Comparison of ENCODE assay signal across 12 cellular contexts in the genomic region with DNA sequence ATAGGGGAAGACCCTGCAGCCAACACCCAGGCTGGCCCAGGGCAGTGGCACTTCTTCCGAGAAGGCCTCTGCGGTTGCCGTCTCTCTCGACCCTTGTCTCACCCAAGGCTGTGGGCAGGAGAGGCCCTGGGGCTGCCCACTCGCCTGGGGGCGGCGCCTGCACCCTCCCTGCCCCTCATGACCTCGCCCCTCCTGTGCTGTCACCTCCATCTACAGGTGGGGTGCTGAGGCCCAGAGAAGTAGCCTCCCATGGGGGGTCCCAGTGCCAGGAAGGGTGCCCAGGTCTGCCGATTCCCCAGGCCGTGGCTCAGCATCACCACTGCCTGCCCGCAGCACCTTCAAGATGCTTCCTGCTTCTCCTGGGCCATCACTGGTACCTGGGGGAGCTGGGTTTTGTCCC. TPM values are rescaled to one million over a fixed set of nuclear protein-coding genes. Genes with fewer than 3 reads are reported as not detected.
DNase-seq lines count a peak whose midpoint lies in the region; ATAC-seq, FAIRE-seq and TF ChIP-seq lines count a peak whose summit lies in the region.
"Had no signal": no experiment of that assay in that cellular context is flagged by ENCODE, and none has a peak within 500 bp of the region (broad histone marks: within the 10 kb centered on the region; RNA-seq: fewer than 3 reads in every experiment).

No MANE protein-coding gene starts in this region.

- intact Hi-C loops in breast epithelium (cut with DNase I; ENCODE audit: low total_unique reads): no loop called here
- intact Hi-C loops in MCF 10A (cut with micrococcal nuclease): no loop called here
- intact Hi-C loops in aorta (cut with DNase I): no loop called here

- H3K9me3 Mint-ChIP-seq in MCF 10A (ENCODE audit: unreplicated experiment): no peaks in the 10 kb centered on the region
- peaks cover 2% of the 10 kb centered on the region for H3K9me3 Mint-ChIP-seq in activated CD8-positive, alpha-beta memory T cell treated with anti-CD3 and anti-CD28 coated beads, Interleukin-2, amount 10 ng/mL, durations not matched to agents 7 days and 5 days (ENCODE audit: low read depth)
- no peaks in the 10 kb centered on the region for H3K9me3 Mint-ChIP-seq in memory B cell

- H3K4me1 ChIP-seq in breast epithelium: no peaks in the 10 kb centered on the region
- H3K4me1 ChIP-seq in aorta (ENCODE audit: control insufficient read depth in 1 of 2, insufficient read depth in 2 of 2, low read length in 2 of 2): no peaks in the 10 kb centered on the region
- no peaks in the 10 kb centered on the region for H3K4me1 ChIP-seq in small intestine (ENCODE audit: control insufficient read depth in 2 of 2, insufficient read depth in 1 of 2, low read depth in 1 of 2, low read length in 1 of 2)

- no peak for TF ChIP-seq POLR2A in breast epithelium (IDR thresholded peaks at IDR 0.05)

- ATAC-seq in activated CD8-positive, alpha-beta memory T cell treated with anti-CD3 and anti-CD28 coated beads, Interleukin-2, amount 10 ng/mL, durations not matched to agents 7 days and 5 days: no peak
- ATAC-seq in memory B cell (ENCODE audit: low read depth): peak; percentile 31
- ATAC-seq in aorta (ENCODE audit: low FRiP score): peak; percentile 38
- ATAC-seq: left colon had no signal

- H3K27ac ChIP-seq in breast epithelium: no peak overlapping the region
- H3K27ac ChIP-seq in aorta (ENCODE audit: low read depth in 1 of 2, low read length in 2 of 2): no peak overlapping the region
- no peak overlapping the region for H3K27ac ChIP-seq in small intestine (ENCODE audit: low read depth in 1 of 2, low read length in 1 of 2)
- H3K27ac ChIP-seq: coronary artery had no signal

- DNase-seq in breast epithelium (ENCODE audit: low spot score in 2 of 2) (no peak), MCF 10A (ENCODE audit: unreplicated experiment) (no peak), memory B cell (ENCODE audit: low spot score in 2 of 2) (no peak), aorta (no peak), NCI-H2196 (lab: John Stamatoyannopoulos, UW; ENCODE audit: unreplicated experiment) (no peak), NCI-H2107 treated with DMSO at 0.1 percent for 48 hours (lab: John Stamatoyannopoulos, UW; ENCODE audit: unreplicated experiment) (no peak), small intestine (no peak)
- DNase-seq in activated CD8-positive, alpha-beta memory T cell treated with anti-CD3 and anti-CD28 coated beads, Interleukin-2, amount 10 ng/mL, durations not matched to agents 7 days and 5 days: peak; percentile 59
- DNase-seq: left colon, NCI-H1694 treated with DMSO at 0.1 percent for 48 hours, nucleus accumbens had no signal

- H3K4me3 Mint-ChIP-seq in MCF 10A (ENCODE audit: unreplicated experiment) (no peak overlapping the region), memory B cell (peak overlapping the region; percentile 98)
- peak overlapping the region; percentile 100 for H3K4me3 Mint-ChIP-seq in activated CD8-positive, alpha-beta memory T cell treated with anti-CD3 and anti-CD28 coated beads, Interleukin-2, amount 10 ng/mL, durations not matched to agents 7 days and 5 days

- H3K4me3 ChIP-seq in breast epithelium: peak overlapping the region in 2 of 3 donors; percentile 1 to 13
- H3K4me3 ChIP-seq in aorta (ENCODE audit: low read length in 2 of 2): no peak overlapping the region
- H3K4me3 ChIP-seq in small intestine (ENCODE audit: low read depth in 1 of 2, low read length in 2 of 2): peak overlapping the region in 1 of 2 donors; percentile 59

- WGBS in aorta, 2 donors: 89 to 91% methylated on average over 9 to 11 of the region's 11 CpGs
- 41 to 95% (median 73%) methylated on average over 5 to 11 of the region's 11 CpGs for WGBS in small intestine, 3 donors

- H3K27ac Mint-ChIP-seq in MCF 10A (ENCODE audit: low read depth, unreplicated experiment) (no peak overlapping the region), memory B cell (peak overlapping the region; percentile 96)
- peak overlapping the region; percentile 98 for H3K27ac Mint-ChIP-seq in activated CD8-positive, alpha-beta memory T cell treated with anti-CD3 and anti-CD28 coated beads, Interleukin-2, amount 10 ng/mL, durations not matched to agents 7 days and 5 days

- H3K36me3 ChIP-seq in breast epithelium (no peaks in the 10 kb centered on the region), aorta (ENCODE audit: control insufficient read depth in 1 of 2, insufficient read depth in 2 of 2, low read length in 1 of 2) (no peaks in the 10 kb centered on the region), small intestine (ENCODE audit: control insufficient read depth in 2 of 2, insufficient read depth in 2 of 2, low read length in 2 of 2) (no peaks in the 10 kb centered on the region)

- no peaks in the 10 kb centered on the region for H3K4me1 Mint-ChIP-seq in MCF 10A (ENCODE audit: insufficient read depth, unreplicated experiment)
- H3K4me1 Mint-ChIP-seq in activated CD8-positive, alpha-beta memory T cell treated with anti-CD3 and anti-CD28 coated beads, Interleukin-2, amount 10 ng/mL, durations not matched to agents 7 days and 5 days: peaks cover 58% of the 10 kb centered on the region
- peaks cover 42% of the 10 kb centered on the region for H3K4me1 Mint-ChIP-seq in memory B cell

- H3K27me3 ChIP-seq in breast epithelium: no peaks in the 10 kb centered on the region
- H3K27me3 ChIP-seq in aorta (ENCODE audit: control insufficient read depth in 1 of 2, insufficient read depth in 2 of 2, low read length in 1 of 2): no peaks in the 10 kb centered on the region
- no peaks in the 10 kb centered on the region for H3K27me3 ChIP-seq in small intestine (ENCODE audit: control insufficient read depth in 2 of 2, insufficient read depth in 2 of 2, low read length in 2 of 2)

- TF ChIP-seq CTCF in breast epithelium (IDR thresholded peaks at IDR 0.05): no peak
- no peak for TF ChIP-seq CTCF in MCF 10A (IDR thresholded peaks at IDR 0.05; ENCODE audit: unreplicated experiment)

- no peak for FAIRE-seq in small intestine (lab: Jason Lieb, UNC)

- no peaks in the 10 kb centered on the region for H3K9me3 ChIP-seq in breast epithelium
- H3K9me3 ChIP-seq in aorta (ENCODE audit: control insufficient read depth, low read length): no peaks in the 10 kb centered on the region
- H3K9me3 ChIP-seq in small intestine (ENCODE audit: control insufficient read depth, low read depth): no peaks in the 10 kb centered on the region

- BruUV-seq in MCF 10A (replicated peaks; lab: Mats Ljungman, UMichigan): no TSS peak

- POLR2A ChIA-PET in MCF 10A (lab: Yijun Ruan, JAX): no interaction called here

- CTCF ChIA-PET in MCF 10A (lab: Yijun Ruan, JAX): no interaction called here
- CTCF ChIA-PET in activated CD8-positive, alpha-beta memory T cell treated with anti-CD3 and anti-CD28 coated beads, Interleukin-2, amount 10 ng/mL, durations not matched to agents 7 days and 5 days (lab: Charles Lee): interaction anchor here (0.9 to 1.8 kb wide), 3 partner anchors 8 to 78 kb away, joined by 3 to 4 read pairs (median 4); no protein-coding TSS in a partner anchor

- H3K36me3 Mint-ChIP-seq in MCF 10A (ENCODE audit: insufficient read depth, unreplicated experiment) (peaks cover 7% of the 10 kb centered on the region), memory B cell (peaks cover 9% of the 10 kb centered on the region)
- peaks cover 45% of the 10 kb centered on the region for H3K36me3 Mint-ChIP-seq in activated CD8-positive, alpha-beta memory T cell treated with anti-CD3 and anti-CD28 coated beads, Interleukin-2, amount 10 ng/mL, durations not matched to agents 7 days and 5 days

- no peaks in the 10 kb centered on the region for H3K27me3 Mint-ChIP-seq in MCF 10A (ENCODE audit: insufficient read depth, unreplicated experiment)
- no peaks in the 10 kb centered on the region for H3K27me3 Mint-ChIP-seq in activated CD8-positive, alpha-beta memory T cell treated with anti-CD3 and anti-CD28 coated beads, Interleukin-2, amount 10 ng/mL, durations not matched to agents 7 days and 5 days
- H3K27me3 Mint-ChIP-seq in memory B cell: no peaks in the 10 kb centered on the region

RNA-seq across cellular contexts. Expression of a gene that starts 1.0 kb away (rescaled TPM):
- total RNA-seq in breast epithelium: 1 to 10 TPM in 2 of 3 donors, under 1 TPM in 1; 0.64 to 1.6 (median 1.3) TPM
- not detected in 2 replicates for total RNA-seq in MCF 10A (2022)
- total RNA-seq in activated CD8-positive, alpha-beta memory T cell treated with anti-CD3 and anti-CD28 coated beads, Interleukin-2, amount 10 ng/mL, durations not matched to agents 7 days and 5 days: 100 to 1,000 TPM in 1 of 2 experiments, 10 to 100 TPM in 1; 77.2 to 116 TPM
- 1 to 10 TPM in 1 of 2 donors, under 1 TPM in 1; 0.97 to 2.3 TPM for total RNA-seq in aorta
- under 1 TPM in 1 of 2 donors, not detected in 1; 0.38 TPM for polyA plus RNA-seq in aorta
- 1 to 10 TPM in 1 of 3 donors, under 1 TPM in 2; 0.67 to 1.1 (median 0.82) TPM for polyA plus RNA-seq in small intestine

RNA-seq across cellular contexts. Expression of a gene that starts 35.2 kb away (rescaled TPM):
- total RNA-seq in breast epithelium: 1 to 10 TPM; 3.0 to 4.3 (median 3.7) TPM
- total RNA-seq in MCF 10A (2022): 5.9 and 6.7 TPM in 2 replicates
- 10 to 100 TPM; 19.0 to 24.6 TPM for total RNA-seq in activated CD8-positive, alpha-beta memory T cell treated with anti-CD3 and anti-CD28 coated beads, Interleukin-2, amount 10 ng/mL, durations not matched to agents 7 days and 5 days
- 1 to 10 TPM; 4.9 to 5.0 TPM for total RNA-seq in aorta
- polyA plus RNA-seq in aorta: 1 to 10 TPM in 1 of 2 donors, under 1 TPM in 1; 0.50 to 4.0 TPM
- 1 to 10 TPM; 1.1 to 3.0 (median 2.5) TPM for polyA plus RNA-seq in small intestine

Comparison
In these comparisons a context has a peak if more than half of its experiments do, and no peak if none do; other contexts are left out.
1. H3K4me3 ChIP-seq: peak in breast epithelium (2 of 3); none in aorta (0 of 2).
2. RNA of a gene that starts 1.0 kb away (total RNA-seq): 77.2 to 116 TPM in activated CD8-positive, alpha-beta memory T cell treated with anti-CD3 and anti-CD28 coated beads, Interleukin-2, amount 10 ng/mL, durations not matched to agents 7 days and 5 days; 0.97 to 2.3 TPM in aorta, 0.64 to 1.6 TPM in breast epithelium and not detected in MCF 10A; every median in the first group is over 10 times any median in the second.